ENCODE assay signal across 9 cellular contexts in genomic region chr7:67937717-67938191, GRCh38.
A peak's percentile ranks its signal among the peaks of the same experiment; 100 is the strongest.
DNase-seq lines count a peak whose midpoint lies in the region; ATAC-seq and TF ChIP-seq lines count a peak whose summit lies in the region.
"Had no signal": no experiment of that assay in that cellular context is flagged by ENCODE, and none has a peak within 500 bp of the region (broad histone marks: within the 10 kb centered on the region; RNA-seq: fewer than 3 reads in every experiment).

No MANE protein-coding gene starts in this region.

- peak; percentile 65 for DNase-seq in AG20443 (ENCODE audit: low spot score)
- DNase-seq in RKO (ENCODE audit: low spot score), result peak; percentile 43
- DNase-seq in fibroblast of pulmonary artery (ENCODE audit: low read depth), result peak; percentile 71
- peak in 3 of 5 donors; percentile 8 to 41 (median 17) for DNase-seq in ovary
- no peak for DNase-seq in DMS114 treated with DMSO at 0.1 percent for 48 hours (lab: John Stamatoyannopoulos, UW; ENCODE audit: unreplicated experiment)
- DNase-seq in NCI-H2107 (lab: John Stamatoyannopoulos, UW), result no peak
- DNase-seq in activated CD4-positive, alpha-beta T cell treated with anti-CD3 and anti-CD28 coated beads, Interleukin-2, amount 10 ng/mL, durations not matched to agents 24 days and 14 days, result no peak
- DNase-seq: activated CD4-positive, alpha-beta memory T cell treated with anti-CD3 and anti-CD28 coated beads, Interleukin-2, amount 10 ng/mL, durations not matched to agents 7 days and 5 days had no signal

- no peak overlapping the region for H3K27ac Mint-ChIP-seq in activated CD4-positive, alpha-beta T cell treated with anti-CD3 and anti-CD28 coated beads, Interleukin-2, amount 10 ng/mL, durations not matched to agents 24 days and 14 days
- H3K27ac Mint-ChIP-seq: activated CD4-positive, alpha-beta memory T cell treated with anti-CD3 and anti-CD28 coated beads, Interleukin-2, amount 10 ng/mL, durations not matched to agents 7 days and 5 days had no signal

- H3K4me1 ChIP-seq in ovary (ENCODE audit: insufficient read depth) (peaks cover 2% of the 10 kb centered on the region), gastroesophageal sphincter (peaks cover 0 to 12% (median 0%) of the 10 kb centered on the region in 3 donors)

- no peak overlapping the region for H3K4me3 Mint-ChIP-seq in activated CD4-positive, alpha-beta T cell treated with anti-CD3 and anti-CD28 coated beads, Interleukin-2, amount 10 ng/mL, durations not matched to agents 24 days and 14 days
- H3K4me3 Mint-ChIP-seq: activated CD4-positive, alpha-beta memory T cell treated with anti-CD3 and anti-CD28 coated beads, Interleukin-2, amount 10 ng/mL, durations not matched to agents 7 days and 5 days had no signal

- H3K4me1 Mint-ChIP-seq in activated CD4-positive, alpha-beta T cell treated with anti-CD3 and anti-CD28 coated beads, Interleukin-2, amount 10 ng/mL, durations not matched to agents 24 days and 14 days, result no peaks in the 10 kb centered on the region
- H3K4me1 Mint-ChIP-seq: activated CD4-positive, alpha-beta memory T cell treated with anti-CD3 and anti-CD28 coated beads, Interleukin-2, amount 10 ng/mL, durations not matched to agents 7 days and 5 days had no signal

- no peaks in the 10 kb centered on the region for H3K36me3 ChIP-seq in ovary
- no peaks in the 10 kb centered on the region for H3K36me3 ChIP-seq in gastroesophageal sphincter

- H3K27ac ChIP-seq in ovary (peak overlapping the region in 1 of 2 donors; percentile 25), gastroesophageal sphincter (peak overlapping the region in 2 of 4 donors; percentile 1 to 8)

- H3K9me3 Mint-ChIP-seq in activated CD4-positive, alpha-beta T cell treated with anti-CD3 and anti-CD28 coated beads, Interleukin-2, amount 10 ng/mL, durations not matched to agents 24 days and 14 days, result peaks cover 13% of the 10 kb centered on the region

- TF ChIP-seq CTCF in fibroblast of pulmonary artery (IDR thresholded peaks at IDR 0.05; ENCODE audit: low read length, missing control alignments) (no peak), ovary (IDR thresholded peaks at IDR 0.05) (no peak), gastroesophageal sphincter (IDR thresholded peaks at IDR 0.05) (no peak)

- H3K27me3 Mint-ChIP-seq in activated CD4-positive, alpha-beta T cell treated with anti-CD3 and anti-CD28 coated beads, Interleukin-2, amount 10 ng/mL, durations not matched to agents 24 days and 14 days, result no peaks in the 10 kb centered on the region
- H3K27me3 Mint-ChIP-seq: activated CD4-positive, alpha-beta memory T cell treated with anti-CD3 and anti-CD28 coated beads, Interleukin-2, amount 10 ng/mL, durations not matched to agents 7 days and 5 days had no signal

- no peaks in the 10 kb centered on the region for H3K36me3 Mint-ChIP-seq in activated CD4-positive, alpha-beta T cell treated with anti-CD3 and anti-CD28 coated beads, Interleukin-2, amount 10 ng/mL, durations not matched to agents 24 days and 14 days (ENCODE audit: low read depth)

- H3K4me3 ChIP-seq in fibroblast of pulmonary artery (replicated peaks; ENCODE audit: low read depth, low read length) (no peak overlapping the region), ovary (no peak overlapping the region), gastroesophageal sphincter (no peak overlapping the region)

- intact Hi-C loops in ovary (cut with DNase I), result no loop called here
- intact Hi-C loops in activated CD4-positive, alpha-beta T cell treated with anti-CD3 and anti-CD28 coated beads, Interleukin-2, amount 10 ng/mL, durations not matched to agents 24 days and 14 days (cut with micrococcal nuclease), result no loop called here

- H3K9me3 ChIP-seq in ovary (no peaks in the 10 kb centered on the region), gastroesophageal sphincter (no peaks in the 10 kb centered on the region)

- 10 to 14% (median 10%) methylated on average over 6 of the region's 6 CpGs for WGBS in ovary, 3 donors
- 13 to 14% methylated on average over 5 to 6 of the region's 6 CpGs for WGBS in gastroesophageal sphincter (ENCODE audit: low coverage in 1 of 2), 2 donors

- ATAC-seq in gastroesophageal sphincter, result no peak

- TF ChIP-seq EP300 in ovary (IDR thresholded peaks at IDR 0.05), result no peak
- no peak for TF ChIP-seq EP300 in gastroesophageal sphincter (IDR thresholded peaks at IDR 0.05)

- no peaks in the 10 kb centered on the region for H3K27me3 ChIP-seq in ovary
- H3K27me3 ChIP-seq in gastroesophageal sphincter, result no peaks in the 10 kb centered on the region

- TF ChIP-seq POLR2A in ovary (IDR thresholded peaks at IDR 0.05), result no peak
- TF ChIP-seq POLR2A in gastroesophageal sphincter (IDR thresholded peaks at IDR 0.05), result no peak

Comparison
In these comparisons a context has a peak if more than half of its experiments do, and no peak if none do; other contexts are left out.
1. DNase-seq: peak in AG20443 (single experiment), RKO (single experiment), fibroblast of pulmonary artery (single experiment) and ovary (3 of 5); none in DMS114 treated with DMSO at 0.1 percent for 48 hours (single experiment), NCI-H2107 (single experiment) and activated CD4-positive, alpha-beta T cell treated with anti-CD3 and anti-CD28 coated beads, Interleukin-2, amount 10 ng/mL, durations not matched to agents 24 days and 14 days (single experiment).